Comparison of ENCODE assay signal across 1 cellular context in genomic region chr17:8015236-8015956, GRCh38.
TF ChIP-seq lines count a peak whose summit lies in the region.

No MANE protein-coding gene starts in this region.

TF ChIP-seq in IMR-90, 13 proteins besides CTCF, POLR2A, EP300 and RAD21 (continued from another document):
- no peak for TF ChIP-seq USF2 (IDR thresholded peaks at IDR 0.05; ENCODE audit: low read depth, low read length)
